In genomic region chr12:57088442-57089258, GRCh38 we compare ENCODE assay signal across 8 cellular contexts.
DNase-seq lines count a peak whose midpoint lies in the region; ATAC-seq and TF ChIP-seq lines count a peak whose summit lies in the region.

A gene with protein sequence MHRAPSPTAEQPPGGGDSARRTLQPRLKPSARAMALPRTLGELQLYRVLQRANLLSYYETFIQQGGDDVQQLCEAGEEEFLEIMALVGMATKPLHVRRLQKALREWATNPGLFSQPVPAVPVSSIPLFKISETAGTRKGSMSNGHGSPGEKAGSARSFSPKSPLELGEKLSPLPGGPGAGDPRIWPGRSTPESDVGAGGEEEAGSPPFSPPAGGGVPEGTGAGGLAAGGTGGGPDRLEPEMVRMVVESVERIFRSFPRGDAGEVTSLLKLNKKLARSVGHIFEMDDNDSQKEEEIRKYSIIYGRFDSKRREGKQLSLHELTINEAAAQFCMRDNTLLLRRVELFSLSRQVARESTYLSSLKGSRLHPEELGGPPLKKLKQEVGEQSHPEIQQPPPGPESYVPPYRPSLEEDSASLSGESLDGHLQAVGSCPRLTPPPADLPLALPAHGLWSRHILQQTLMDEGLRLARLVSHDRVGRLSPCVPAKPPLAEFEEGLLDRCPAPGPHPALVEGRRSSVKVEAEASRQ (plus strand): TSS chr12:57089114. CDS start chr12:57089272, 158 bp downstream.

- peak within 1 kb of the TSS; percentile 87 for H3K4me3 ChIP-seq in retinal pigment epithelial cell (ENCODE audit: low read length)

- DNase-seq in NCI-H2029 (lab: John Stamatoyannopoulos, UW) (peak; percentile 56), T1000 (lab: John Stamatoyannopoulos, UW) (peak; percentile 91), astrocyte of the hippocampus (ENCODE audit: low read depth, low spot score) (peak; percentile 96), hippocampal formation (lab: John Stamatoyannopoulos, UW) (peak; percentile 90 to 91), retinal pigment epithelial cell (ENCODE audit: low read depth) (peak; percentile 84)

- ATAC-seq in GM18511 (IDR thresholded peaks at IDR 0.05; ENCODE audit: unreplicated experiment) (peak; percentile 63), HG02973 (IDR thresholded peaks at IDR 0.05; ENCODE audit: unreplicated experiment) (peak; percentile 44), GM18519 (IDR thresholded peaks at IDR 0.05; ENCODE audit: low FRiP score, unreplicated experiment) (no peak)

- TF ChIP-seq CTCF in retinal pigment epithelial cell (conservative IDR thresholded peaks at IDR 0.05; ENCODE audit: low read depth, low read length), result no peak
